1 cellular context compared by ENCODE assay signal in the genomic region with DNA sequence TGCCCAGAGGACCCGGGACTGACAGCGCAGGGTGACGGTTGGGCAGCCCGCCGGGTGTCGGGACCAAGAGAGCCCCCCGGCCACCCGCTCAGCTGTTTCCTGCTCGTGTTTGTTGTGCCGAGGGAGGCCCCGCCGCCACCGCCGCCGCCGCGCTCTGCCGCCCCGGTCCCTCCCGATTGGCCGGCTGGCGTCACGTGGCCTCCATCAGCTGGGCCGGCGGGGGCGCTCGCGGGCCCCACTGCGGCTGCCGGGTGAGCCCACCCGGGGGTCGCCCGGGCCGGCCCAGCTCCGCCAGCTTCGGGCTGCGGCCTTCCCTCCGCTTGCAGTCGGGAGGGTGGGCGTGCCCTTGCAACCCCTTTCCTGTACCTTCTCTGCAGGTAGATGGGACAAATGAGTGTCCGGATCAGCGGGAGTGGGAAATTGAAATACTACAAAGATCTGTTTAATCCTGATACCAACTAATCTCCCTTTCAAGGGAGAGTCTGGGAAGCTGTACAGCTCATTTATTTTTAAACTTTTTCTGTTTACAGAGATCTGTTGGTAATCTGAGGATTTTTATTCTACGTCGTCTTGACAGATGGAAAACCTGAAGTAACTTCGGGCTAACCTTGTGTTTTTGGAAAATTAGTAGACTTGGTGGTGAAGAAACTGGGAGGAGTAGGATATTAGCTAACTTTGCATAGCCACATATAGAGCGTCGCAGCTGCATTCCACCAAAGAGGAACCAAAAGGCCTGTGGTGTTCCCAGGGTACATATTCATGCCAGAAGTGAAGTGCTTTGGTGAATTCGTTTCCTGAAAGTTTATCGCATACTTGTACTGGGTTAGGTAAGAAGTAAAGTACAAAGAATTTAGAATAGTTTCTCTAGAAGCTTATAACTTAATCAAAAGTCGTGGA.
A peak's percentile ranks its signal among the peaks of the same experiment; 100 is the strongest.
TF ChIP-seq lines count a peak whose summit lies in the region.

No MANE protein-coding gene starts in this region.

TF ChIP-seq in HepG2, 621 proteins besides CTCF, POLR2A, EP300 and RAD21 (continued from another document):
- TF ChIP-seq FLYWCH1 (CRISPR knock-in tag; IDR thresholded peaks at IDR 0.05) (no peak), NCOA5 (CRISPR knock-in tag; IDR thresholded peaks at IDR 0.05) (no peak), NCOA1 (CRISPR knock-in tag; IDR thresholded peaks at IDR 0.05) (no peak), REXO4 (CRISPR knock-in tag; IDR thresholded peaks at IDR 0.05; ENCODE audit: borderline replicate concordance) (no peak), ZBTB7B (CRISPR knock-in tag; IDR thresholded peaks at IDR 0.05) (peak; percentile 99), ZIK1 (CRISPR knock-in tag; IDR thresholded peaks at IDR 0.05; ENCODE audit: borderline replicate concordance, low read depth) (no peak)
